ENCODE assay signal across 1 cellular context in genomic region chr10:32377458-32378370, GRCh38.
TF ChIP-seq lines count a peak whose summit lies in the region.

No MANE protein-coding gene starts in this region.

TF ChIP-seq in HEK293, 187 proteins besides CTCF, POLR2A, EP300 and RAD21 (continued from another document and continues in another):
- no peak for TF ChIP-seq ZNF580 (tag by site-specific recombination; IDR thresholded peaks at IDR 0.05)
- no peak for TF ChIP-seq ZNF114 (tag by site-specific recombination; IDR thresholded peaks at IDR 0.05)
- no peak for TF ChIP-seq ZNF202 (tag by site-specific recombination; IDR thresholded peaks at IDR 0.05; ENCODE audit: borderline replicate concordance)
- no peak for TF ChIP-seq MEIS1 (CRISPR knock-in tag; IDR thresholded peaks at IDR 0.05; ENCODE audit: borderline replicate concordance)
- TF ChIP-seq ZBTB1 (tag by site-specific recombination; IDR thresholded peaks at IDR 0.05): no peak
- no peak for TF ChIP-seq ZNF549 (tag by site-specific recombination; IDR thresholded peaks at IDR 0.05)
- no peak for TF ChIP-seq HOXC10 (CRISPR knock-in tag; IDR thresholded peaks at IDR 0.05)
- TF ChIP-seq ELK4 (IDR thresholded peaks at IDR 0.05; ENCODE audit: borderline replicate concordance, low read depth, low read length): no peak
- 0 out of 2 replicates have a peak, but pooled peaks have one; percentile 43 for TF ChIP-seq ZEB2 (tag by site-specific recombination; IDR thresholded peaks at IDR 0.05)
- no peak for TF ChIP-seq ZNF837 (tag by site-specific recombination; IDR thresholded peaks at IDR 0.05)
- TF ChIP-seq ZNF362 (tag by site-specific recombination; IDR thresholded peaks at IDR 0.05): peak; percentile 85
- no peak for TF ChIP-seq ZNF843 (tag by site-specific recombination; IDR thresholded peaks at IDR 0.05)
- no peak for TF ChIP-seq ZSCAN5A (tag by site-specific recombination; IDR thresholded peaks at IDR 0.05)
- TF ChIP-seq ZNF404 (tag by site-specific recombination; IDR thresholded peaks at IDR 0.05): no peak
- TF ChIP-seq ZFP69B (tag by site-specific recombination; IDR thresholded peaks at IDR 0.05): no peak
- TF ChIP-seq KLF7 (tag by site-specific recombination; IDR thresholded peaks at IDR 0.05; ENCODE audit: borderline replicate concordance): no peak
- peak; percentile 79 for TF ChIP-seq PRDM1 (tag by site-specific recombination; IDR thresholded peaks at IDR 0.05)
- TF ChIP-seq ZNF280C (tag by site-specific recombination; IDR thresholded peaks at IDR 0.05): no peak
- TF ChIP-seq ZNF626 (tag by site-specific recombination; IDR thresholded peaks at IDR 0.05): no peak
- 0 out of 2 replicates have a peak, but pooled peaks have one; percentile 40 for TF ChIP-seq ZNF18 (tag by site-specific recombination; IDR thresholded peaks at IDR 0.05)
- TF ChIP-seq ZNF629 (tag by site-specific recombination; IDR thresholded peaks at IDR 0.05): peak; percentile 40; the same call in 1 of the 2 replicates
- no peak for TF ChIP-seq ZNF747 (tag by site-specific recombination; IDR thresholded peaks at IDR 0.05)
- TF ChIP-seq ZXDB (tag by site-specific recombination; IDR thresholded peaks at IDR 0.05): peak; percentile 34; the same call in 1 of the 2 replicates
- no peak for TF ChIP-seq ZNF354C (tag by site-specific recombination; IDR thresholded peaks at IDR 0.05; ENCODE audit: borderline replicate concordance, low read depth)
- TF ChIP-seq ZSCAN23 (tag by site-specific recombination; IDR thresholded peaks at IDR 0.05): no peak
- no peak for TF ChIP-seq TRIM28 (IDR thresholded peaks at IDR 0.05; ENCODE audit: borderline replicate concordance, low read length)
- TF ChIP-seq BCL11A (tag by site-specific recombination; IDR thresholded peaks at IDR 0.05; ENCODE audit: low read depth): no peak
- TF ChIP-seq GFI1B (tag by site-specific recombination; IDR thresholded peaks at IDR 0.05): no peak
- TF ChIP-seq ZNF561 (tag by site-specific recombination; IDR thresholded peaks at IDR 0.05; ENCODE audit: borderline replicate concordance): no peak
- peak; percentile 40; the same call in 1 of the 2 replicates for TF ChIP-seq ZNF335 (tag by site-specific recombination; conservative IDR thresholded peaks at IDR 0.05)
- no peak for TF ChIP-seq ZNF830 (tag by site-specific recombination; IDR thresholded peaks at IDR 0.05; ENCODE audit: low read depth)
- TF ChIP-seq INSM2 (tag by site-specific recombination; IDR thresholded peaks at IDR 0.05): no peak
- TF ChIP-seq ZNF704 (tag by site-specific recombination; IDR thresholded peaks at IDR 0.05): no peak
- TF ChIP-seq KLF8 (tag by site-specific recombination; IDR thresholded peaks at IDR 0.05): 0 out of 2 replicates have a peak, but pooled peaks have one; percentile 31
- TF ChIP-seq ZNF140 (tag by site-specific recombination; IDR thresholded peaks at IDR 0.05): no peak
- TF ChIP-seq ZBTB21 (tag by site-specific recombination; IDR thresholded peaks at IDR 0.05): no peak
- no peak for TF ChIP-seq ZNF211 (tag by site-specific recombination; IDR thresholded peaks at IDR 0.05; ENCODE audit: low read depth)
- TF ChIP-seq ZFP37 (tag by site-specific recombination; IDR thresholded peaks at IDR 0.05): 0 out of 2 replicates have a peak, but pooled peaks have one; percentile 29
- TF ChIP-seq ZNF148 (tag by site-specific recombination; IDR thresholded peaks at IDR 0.05; ENCODE audit: borderline replicate concordance): no peak
- TF ChIP-seq HOXD13 (CRISPR knock-in tag; IDR thresholded peaks at IDR 0.05; ENCODE audit: borderline replicate concordance): no peak
- TF ChIP-seq GLIS1 (tag by site-specific recombination; IDR thresholded peaks at IDR 0.05): peak; percentile 16; the same call in 1 of the 2 replicates
- TF ChIP-seq ZFP41 (tag by site-specific recombination; IDR thresholded peaks at IDR 0.05; ENCODE audit: borderline replicate concordance): no peak
- TF ChIP-seq ZNF707 (tag by site-specific recombination; IDR thresholded peaks at IDR 0.05): no peak
- no peak for TF ChIP-seq ZNF701 (tag by site-specific recombination; IDR thresholded peaks at IDR 0.05)
- TF ChIP-seq ZNF555 (tag by site-specific recombination; conservative IDR thresholded peaks at IDR 0.05): no peak
- TF ChIP-seq ZNF624 (tag by site-specific recombination; IDR thresholded peaks at IDR 0.05): no peak
- no peak for TF ChIP-seq MYNN (tag by site-specific recombination; IDR thresholded peaks at IDR 0.05; ENCODE audit: borderline replicate concordance)
- TF ChIP-seq YY1 (tag by site-specific recombination; IDR thresholded peaks at IDR 0.05): 0 out of 2 replicates have a peak, but pooled peaks have one; percentile 28
- TF ChIP-seq ZNF155 (tag by site-specific recombination; IDR thresholded peaks at IDR 0.05): no peak
- no peak for TF ChIP-seq AEBP2 (tag by site-specific recombination; IDR thresholded peaks at IDR 0.05; ENCODE audit: borderline replicate concordance)
- TF ChIP-seq ZNF473 (tag by site-specific recombination; IDR thresholded peaks at IDR 0.05): no peak
- TF ChIP-seq ZNF768 (tag by site-specific recombination; IDR thresholded peaks at IDR 0.05): no peak
- no peak for TF ChIP-seq ZIC2 (tag by site-specific recombination; IDR thresholded peaks at IDR 0.05)
- no peak for TF ChIP-seq ZNF266 (tag by site-specific recombination; IDR thresholded peaks at IDR 0.05; ENCODE audit: low read depth)
- no peak for TF ChIP-seq KLF10 (tag by site-specific recombination; IDR thresholded peaks at IDR 0.05)
- no peak for TF ChIP-seq SETDB1 (IDR thresholded peaks at IDR 0.05; ENCODE audit: insufficient read length, low read length)
- no peak for TF ChIP-seq ZNF394 (tag by site-specific recombination; IDR thresholded peaks at IDR 0.05; ENCODE audit: borderline replicate concordance)
- TF ChIP-seq ZNF341 (tag by site-specific recombination; IDR thresholded peaks at IDR 0.05; ENCODE audit: low read depth): no peak
- no peak for TF ChIP-seq KLF9 (tag by site-specific recombination; IDR thresholded peaks at IDR 0.05; ENCODE audit: low read depth)
- TF ChIP-seq ZNF658 (tag by site-specific recombination; IDR thresholded peaks at IDR 0.05): no peak
- TF ChIP-seq ZNF426 (tag by site-specific recombination; IDR thresholded peaks at IDR 0.05): no peak
- TF ChIP-seq ZNF133 (tag by site-specific recombination; IDR thresholded peaks at IDR 0.05): no peak
